1 cellular context compared by ENCODE assay signal in genomic region chr2:134842930-134843490, GRCh38.
TF ChIP-seq lines count a peak whose summit lies in the region.

No MANE protein-coding gene starts in this region.

TF ChIP-seq in H1, 55 proteins besides CTCF, POLR2A, EP300 and RAD21 (continued from another document):
- TF ChIP-seq, protein P1, sequence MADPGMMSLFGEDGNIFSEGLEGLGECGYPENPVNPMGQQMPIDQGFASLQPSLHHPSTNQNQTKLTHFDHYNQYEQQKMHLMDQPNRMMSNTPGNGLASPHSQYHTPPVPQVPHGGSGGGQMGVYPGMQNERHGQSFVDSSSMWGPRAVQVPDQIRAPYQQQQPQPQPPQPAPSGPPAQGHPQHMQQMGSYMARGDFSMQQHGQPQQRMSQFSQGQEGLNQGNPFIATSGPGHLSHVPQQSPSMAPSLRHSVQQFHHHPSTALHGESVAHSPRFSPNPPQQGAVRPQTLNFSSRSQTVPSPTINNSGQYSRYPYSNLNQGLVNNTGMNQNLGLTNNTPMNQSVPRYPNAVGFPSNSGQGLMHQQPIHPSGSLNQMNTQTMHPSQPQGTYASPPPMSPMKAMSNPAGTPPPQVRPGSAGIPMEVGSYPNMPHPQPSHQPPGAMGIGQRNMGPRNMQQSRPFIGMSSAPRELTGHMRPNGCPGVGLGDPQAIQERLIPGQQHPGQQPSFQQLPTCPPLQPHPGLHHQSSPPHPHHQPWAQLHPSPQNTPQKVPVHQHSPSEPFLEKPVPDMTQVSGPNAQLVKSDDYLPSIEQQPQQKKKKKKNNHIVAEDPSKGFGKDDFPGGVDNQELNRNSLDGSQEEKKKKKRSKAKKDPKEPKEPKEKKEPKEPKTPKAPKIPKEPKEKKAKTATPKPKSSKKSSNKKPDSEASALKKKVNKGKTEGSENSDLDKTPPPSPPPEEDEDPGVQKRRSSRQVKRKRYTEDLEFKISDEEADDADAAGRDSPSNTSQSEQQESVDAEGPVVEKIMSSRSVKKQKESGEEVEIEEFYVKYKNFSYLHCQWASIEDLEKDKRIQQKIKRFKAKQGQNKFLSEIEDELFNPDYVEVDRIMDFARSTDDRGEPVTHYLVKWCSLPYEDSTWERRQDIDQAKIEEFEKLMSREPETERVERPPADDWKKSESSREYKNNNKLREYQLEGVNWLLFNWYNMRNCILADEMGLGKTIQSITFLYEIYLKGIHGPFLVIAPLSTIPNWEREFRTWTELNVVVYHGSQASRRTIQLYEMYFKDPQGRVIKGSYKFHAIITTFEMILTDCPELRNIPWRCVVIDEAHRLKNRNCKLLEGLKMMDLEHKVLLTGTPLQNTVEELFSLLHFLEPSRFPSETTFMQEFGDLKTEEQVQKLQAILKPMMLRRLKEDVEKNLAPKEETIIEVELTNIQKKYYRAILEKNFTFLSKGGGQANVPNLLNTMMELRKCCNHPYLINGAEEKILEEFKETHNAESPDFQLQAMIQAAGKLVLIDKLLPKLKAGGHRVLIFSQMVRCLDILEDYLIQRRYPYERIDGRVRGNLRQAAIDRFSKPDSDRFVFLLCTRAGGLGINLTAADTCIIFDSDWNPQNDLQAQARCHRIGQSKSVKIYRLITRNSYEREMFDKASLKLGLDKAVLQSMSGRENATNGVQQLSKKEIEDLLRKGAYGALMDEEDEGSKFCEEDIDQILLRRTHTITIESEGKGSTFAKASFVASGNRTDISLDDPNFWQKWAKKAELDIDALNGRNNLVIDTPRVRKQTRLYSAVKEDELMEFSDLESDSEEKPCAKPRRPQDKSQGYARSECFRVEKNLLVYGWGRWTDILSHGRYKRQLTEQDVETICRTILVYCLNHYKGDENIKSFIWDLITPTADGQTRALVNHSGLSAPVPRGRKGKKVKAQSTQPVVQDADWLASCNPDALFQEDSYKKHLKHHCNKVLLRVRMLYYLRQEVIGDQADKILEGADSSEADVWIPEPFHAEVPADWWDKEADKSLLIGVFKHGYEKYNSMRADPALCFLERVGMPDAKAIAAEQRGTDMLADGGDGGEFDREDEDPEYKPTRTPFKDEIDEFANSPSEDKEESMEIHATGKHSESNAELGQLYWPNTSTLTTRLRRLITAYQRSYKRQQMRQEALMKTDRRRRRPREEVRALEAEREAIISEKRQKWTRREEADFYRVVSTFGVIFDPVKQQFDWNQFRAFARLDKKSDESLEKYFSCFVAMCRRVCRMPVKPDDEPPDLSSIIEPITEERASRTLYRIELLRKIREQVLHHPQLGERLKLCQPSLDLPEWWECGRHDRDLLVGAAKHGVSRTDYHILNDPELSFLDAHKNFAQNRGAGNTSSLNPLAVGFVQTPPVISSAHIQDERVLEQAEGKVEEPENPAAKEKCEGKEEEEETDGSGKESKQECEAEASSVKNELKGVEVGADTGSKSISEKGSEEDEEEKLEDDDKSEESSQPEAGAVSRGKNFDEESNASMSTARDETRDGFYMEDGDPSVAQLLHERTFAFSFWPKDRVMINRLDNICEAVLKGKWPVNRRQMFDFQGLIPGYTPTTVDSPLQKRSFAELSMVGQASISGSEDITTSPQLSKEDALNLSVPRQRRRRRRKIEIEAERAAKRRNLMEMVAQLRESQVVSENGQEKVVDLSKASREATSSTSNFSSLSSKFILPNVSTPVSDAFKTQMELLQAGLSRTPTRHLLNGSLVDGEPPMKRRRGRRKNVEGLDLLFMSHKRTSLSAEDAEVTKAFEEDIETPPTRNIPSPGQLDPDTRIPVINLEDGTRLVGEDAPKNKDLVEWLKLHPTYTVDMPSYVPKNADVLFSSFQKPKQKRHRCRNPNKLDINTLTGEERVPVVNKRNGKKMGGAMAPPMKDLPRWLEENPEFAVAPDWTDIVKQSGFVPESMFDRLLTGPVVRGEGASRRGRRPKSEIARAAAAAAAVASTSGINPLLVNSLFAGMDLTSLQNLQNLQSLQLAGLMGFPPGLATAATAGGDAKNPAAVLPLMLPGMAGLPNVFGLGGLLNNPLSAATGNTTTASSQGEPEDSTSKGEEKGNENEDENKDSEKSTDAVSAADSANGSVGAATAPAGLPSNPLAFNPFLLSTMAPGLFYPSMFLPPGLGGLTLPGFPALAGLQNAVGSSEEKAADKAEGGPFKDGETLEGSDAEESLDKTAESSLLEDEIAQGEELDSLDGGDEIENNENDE (IDR thresholded peaks at IDR 0.05; ENCODE audit: insufficient replicate concordance, low read length) = no peak
- TF ChIP-seq BACH1 (IDR thresholded peaks at IDR 0.05; ENCODE audit: low read length) = no peak
- no peak for TF ChIP-seq KDM4A (IDR thresholded peaks at IDR 0.05; ENCODE audit: low read depth, low read length, severe bottlenecking)
- TF ChIP-seq MAFK (IDR thresholded peaks at IDR 0.05; ENCODE audit: low read depth, low read length) = no peak
